In the genomic region with DNA sequence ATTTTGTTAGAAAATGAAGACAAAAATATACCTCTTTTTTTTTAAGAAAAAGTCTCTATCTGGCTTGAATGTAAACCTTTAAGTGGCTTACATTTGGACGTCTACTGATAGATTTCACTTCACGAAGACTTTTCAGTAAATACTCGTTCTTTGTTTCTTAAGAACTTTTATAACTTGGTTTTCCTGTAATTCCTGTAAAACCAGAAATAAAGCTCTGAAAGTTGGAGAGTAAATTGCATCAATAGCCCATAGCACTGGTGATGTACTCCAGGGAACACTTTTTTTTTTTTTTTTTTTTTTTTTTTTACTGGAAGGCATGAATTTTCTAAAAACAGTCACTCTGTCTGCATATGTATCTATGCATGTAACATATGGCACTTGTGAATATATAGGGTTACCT, we compare ENCODE assay signal across 20 cellular contexts.
DNase-seq lines count a peak whose midpoint lies in the region; ATAC-seq, FAIRE-seq and TF ChIP-seq lines count a peak whose summit lies in the region.
"Had no signal": no experiment of that assay in that cellular context is flagged by ENCODE, and none has a peak within 500 bp of the region (broad histone marks: within the 10 kb centered on the region; RNA-seq: fewer than 3 reads in every experiment).

No MANE protein-coding gene starts in this region.

- peaks cover 0 to 2% of the 10 kb centered on the region in 2 experiments for H3K4me1 ChIP-seq in trophoblast cell (ENCODE audit: control insufficient read depth in 1 of 2, insufficient read depth in 2 of 2, low read length in 2 of 2)
- H3K4me1 ChIP-seq: BLaER1 treated with 17β-estradiol and CSF1 and Interleukin-3, amounts not matched to agents 10 nM and 100 nM had no signal

- no peaks in the 10 kb centered on the region for H3K79me2 ChIP-seq in trophoblast cell (ENCODE audit: control insufficient read depth, insufficient read depth, low read length, poor library complexity)

- ATAC-seq in HG03196 (IDR thresholded peaks at IDR 0.05; ENCODE audit: unreplicated experiment): no peak
- ATAC-seq: CD8-positive, alpha-beta T cell; GM12878; HepG2 had no signal

- TF ChIP-seq CTCF in D721Med (IDR thresholded peaks at IDR 0.05; ENCODE audit: insufficient read depth, missing control alignments) (no peak), epithelial cell of esophagus (IDR thresholded peaks at IDR 0.05; ENCODE audit: insufficient read depth, low read depth, low read length, missing control alignments) (no peak)

- no peaks in the 10 kb centered on the region for H3K36me3 Mint-ChIP-seq in activated naive CD4-positive, alpha-beta T cell treated with anti-CD3 and anti-CD28 coated beads, Interleukin-2, amount 10 ng/mL, durations not matched to agents 7 days and 5 days
- H3K36me3 Mint-ChIP-seq: CD8-positive, alpha-beta T cell; IgD-negative memory B cell had no signal

- H2BK5ac ChIP-seq in trophoblast cell (ENCODE audit: low read depth, low read length, poor library complexity): no peak overlapping the region

- H3K27ac ChIP-seq in trophoblast cell (ENCODE audit: low read depth, low read length): no peak overlapping the region
- H3K27ac ChIP-seq: BLaER1 treated with 17β-estradiol and CSF1 and Interleukin-3, amounts not matched to agents 10 nM and 100 nM had no signal

- H3K23ac ChIP-seq in trophoblast cell (ENCODE audit: low read length): no peak overlapping the region

- no peaks in the 10 kb centered on the region for H3K27me3 Mint-ChIP-seq in activated naive CD4-positive, alpha-beta T cell treated with anti-CD3 and anti-CD28 coated beads, Interleukin-2, amount 10 ng/mL, durations not matched to agents 7 days and 5 days
- H3K27me3 Mint-ChIP-seq: IgD-negative memory B cell had no signal

- H3K18ac ChIP-seq in trophoblast cell (ENCODE audit: low read length): no peak overlapping the region

- no peak overlapping the region for H2AK5ac ChIP-seq in trophoblast cell (ENCODE audit: low read length)

- H3K9ac ChIP-seq in trophoblast cell (ENCODE audit: low read length): no peak overlapping the region
- H3K9ac ChIP-seq: BLaER1 treated with 17β-estradiol and CSF1 and Interleukin-3, amounts not matched to agents 10 nM and 100 nM had no signal

- no peak overlapping the region for H2AFZ ChIP-seq in trophoblast cell (ENCODE audit: insufficient read depth, low read length, poor library complexity)

- no CpG with 5 or more reads among the region's 3 CpGs for WGBS in trophoblast cell (ENCODE audit: extremely low coverage, insufficient coverage, insufficient read length)

- no peak for DNase-seq in D721Med (ENCODE audit: insufficient read length, low spot score)
- DNase-seq in NCI-H2171 (lab: John Stamatoyannopoulos, UW): peak; percentile 52
- DNase-seq in epithelial cell of esophagus (ENCODE audit: low read depth): peak; percentile 18
- peak; percentile 17 to 87 for DNase-seq in trophoblast cell
- DNase-seq in stimulated activated CD4-positive, alpha-beta T cell treated with anti-CD3 and anti-CD28 coated beads, Interleukin-2, amount 100 ng/mL, for 24 hours: no peak
- DNase-seq in activated naive CD4-positive, alpha-beta T cell treated with anti-CD3 and anti-CD28 coated beads, Interleukin-2, amount 10 ng/mL, durations not matched to agents 7 days and 5 days: no peak
- DNase-seq: Calu3; CD8-positive, alpha-beta T cell; DMS153; DND-41; EL; H9; KBM-7 had no signal

- H2BK120ac ChIP-seq in trophoblast cell (ENCODE audit: insufficient read depth, low read length, poor library complexity): no peak overlapping the region

- no peak overlapping the region for H3K27ac Mint-ChIP-seq in activated naive CD4-positive, alpha-beta T cell treated with anti-CD3 and anti-CD28 coated beads, Interleukin-2, amount 10 ng/mL, durations not matched to agents 7 days and 5 days
- H3K27ac Mint-ChIP-seq: B cell; CD8-positive, alpha-beta T cell; H9; IgD-negative memory B cell had no signal

- no peaks in the 10 kb centered on the region for H3K4me1 Mint-ChIP-seq in activated naive CD4-positive, alpha-beta T cell treated with anti-CD3 and anti-CD28 coated beads, Interleukin-2, amount 10 ng/mL, durations not matched to agents 7 days and 5 days
- H3K4me1 Mint-ChIP-seq: B cell, IgD-negative memory B cell had no signal

- no peak overlapping the region for H4K91ac ChIP-seq in trophoblast cell (ENCODE audit: low read depth, low read length)

- H3K4me3 ChIP-seq in epithelial cell of esophagus (ENCODE audit: low read length): no peak overlapping the region
- no peak overlapping the region for H3K4me3 ChIP-seq in trophoblast cell (ENCODE audit: low read depth, low read length)
- H3K4me3 ChIP-seq: BLaER1 treated with 17β-estradiol and CSF1 and Interleukin-3, amounts not matched to agents 10 nM and 100 nM; GM12878 had no signal

- no peak overlapping the region for H4K8ac ChIP-seq in trophoblast cell (ENCODE audit: low read depth, low read length)

- H3K79me1 ChIP-seq in trophoblast cell (ENCODE audit: low read length): peaks cover 5% of the 10 kb centered on the region

- peaks cover 4% of the 10 kb centered on the region for H3K9me3 Mint-ChIP-seq in activated naive CD4-positive, alpha-beta T cell treated with anti-CD3 and anti-CD28 coated beads, Interleukin-2, amount 10 ng/mL, durations not matched to agents 7 days and 5 days
- H3K9me3 Mint-ChIP-seq: CD8-positive, alpha-beta T cell; IgD-negative memory B cell had no signal

- FAIRE-seq in D721Med (lab: Jason Lieb, UNC): peak; percentile 98
- FAIRE-seq: GM12878, H1, HepG2 had no signal

- H3K4me2 ChIP-seq in trophoblast cell (ENCODE audit: low read length): no peak overlapping the region
- H3K4me2 ChIP-seq: BLaER1 treated with 17β-estradiol and CSF1 and Interleukin-3, amounts not matched to agents 10 nM and 100 nM had no signal

- CTCF ChIA-PET in activated naive CD4-positive, alpha-beta T cell treated with anti-CD3 and anti-CD28 coated beads, Interleukin-2, amount 10 ng/mL, durations not matched to agents 7 days and 5 days (lab: Charles Lee): no interaction called here

- no peak overlapping the region for H3K4me3 Mint-ChIP-seq in activated naive CD4-positive, alpha-beta T cell treated with anti-CD3 and anti-CD28 coated beads, Interleukin-2, amount 10 ng/mL, durations not matched to agents 7 days and 5 days
- H3K4me3 Mint-ChIP-seq: B cell; CD8-positive, alpha-beta T cell; H9; IgD-negative memory B cell had no signal

- H3K27me3 ChIP-seq in trophoblast cell (ENCODE audit: insufficient read depth, low read length): no peaks in the 10 kb centered on the region
- H3K27me3 ChIP-seq: BLaER1 treated with 17β-estradiol and CSF1 and Interleukin-3, amounts not matched to agents 10 nM and 100 nM had no signal

- H2BK12ac ChIP-seq in trophoblast cell (ENCODE audit: low read length): no peak overlapping the region

- no peak overlapping the region for H4K12ac ChIP-seq in trophoblast cell (ENCODE audit: low read depth, low read length)

- H3K14ac ChIP-seq in trophoblast cell (ENCODE audit: low read length): no peak overlapping the region

- H3K4ac ChIP-seq in trophoblast cell (ENCODE audit: low read depth, low read length): no peak overlapping the region

- no peaks in the 10 kb centered on the region for H3K36me3 ChIP-seq in trophoblast cell (ENCODE audit: control insufficient read depth in 1 of 2, insufficient read depth in 2 of 2, low read length in 2 of 2)
- H3K36me3 ChIP-seq: BLaER1 treated with 17β-estradiol and CSF1 and Interleukin-3, amounts not matched to agents 10 nM and 100 nM had no signal

- H3K9me3 ChIP-seq in trophoblast cell (ENCODE audit: insufficient read depth, low read depth, low read length): no peaks in the 10 kb centered on the region

Comparison
In these comparisons a context has a peak if more than half of its experiments do, and no peak if none do; other contexts are left out.
1. DNase-seq: peak in NCI-H2171 (single experiment), epithelial cell of esophagus (single experiment) and trophoblast cell (2 of 2); none in D721Med (single experiment), stimulated activated CD4-positive, alpha-beta T cell treated with anti-CD3 and anti-CD28 coated beads, Interleukin-2, amount 100 ng/mL, for 24 hours (0 of 2) and activated naive CD4-positive, alpha-beta T cell treated with anti-CD3 and anti-CD28 coated beads, Interleukin-2, amount 10 ng/mL, durations not matched to agents 7 days and 5 days (single experiment).